Comparison of ENCODE assay signal across 8 cellular contexts in genomic region chr7:92691578-92691977, GRCh38.
DNase-seq lines count a peak whose midpoint lies in the region; ATAC-seq and TF ChIP-seq lines count a peak whose summit lies in the region.

No MANE protein-coding gene starts in this region.

- H3K4me3 ChIP-seq in choroid plexus epithelial cell (ENCODE audit: low read depth, low read length) = no peak overlapping the region

- peak; percentile 54 for TF ChIP-seq CTCF in choroid plexus epithelial cell (conservative IDR thresholded peaks at IDR 0.05; ENCODE audit: low read depth, low read length)

- ATAC-seq in GM21367 (IDR thresholded peaks at IDR 0.05; ENCODE audit: unreplicated experiment) = peak; percentile 86

- DNase-seq in NCI-H345 (lab: John Stamatoyannopoulos, UW) (peak; percentile 21), NCI-H345 treated with DMSO at 0.1 percent for 48 hours (lab: John Stamatoyannopoulos, UW; ENCODE audit: unreplicated experiment) (no peak), HT-29 (ENCODE audit: low spot score) (peak; percentile 83), RKO (ENCODE audit: low spot score) (peak; percentile 83), choroid plexus epithelial cell (ENCODE audit: low read depth) (peak; percentile 82), myocyte (ENCODE audit: low read depth) (peak; percentile 41)
- no peak for DNase-seq in effector CD4-positive, alpha-beta T cell

Comparison
In these comparisons a context has a peak if more than half of its experiments do, and no peak if none do; other contexts are left out.
1. DNase-seq: peak in NCI-H345 (single experiment), HT-29 (single experiment), RKO (single experiment), choroid plexus epithelial cell (single experiment) and myocyte (single experiment); none in NCI-H345 treated with DMSO at 0.1 percent for 48 hours (single experiment) and effector CD4-positive, alpha-beta T cell (single experiment).